In genomic region chr20:44500221-44500620, GRCh38 we compare ENCODE assay signal across 22 cellular contexts. TPM values are rescaled to one million over a fixed set of nuclear protein-coding genes. Genes with fewer than 3 reads are reported as not detected.
DNase-seq lines count a peak whose midpoint lies in the region; ATAC-seq and TF ChIP-seq lines count a peak whose summit lies in the region.
"Had no signal": no experiment of that assay in that cellular context is flagged by ENCODE, and none has a peak within 500 bp of the region (broad histone marks: within the 10 kb centered on the region; RNA-seq: fewer than 3 reads in every experiment).

No MANE protein-coding gene starts in this region.

- H3K4me3 ChIP-seq in heart right ventricle, result no peak overlapping the region
- no peak overlapping the region for H3K4me3 ChIP-seq in thyroid gland (replicated peaks in 1 of 3)
- H3K4me3 ChIP-seq in foreskin fibroblast (ENCODE audit: low read depth in 1 of 2, low read length in 2 of 2), result no peak overlapping the region
- H3K4me3 ChIP-seq: BLaER1, HAP-1 had no signal

- H3K27ac Mint-ChIP-seq in activated T-helper 17 cell treated with anti-CD3 and anti-CD28 coated beads, Interleukin-2, amount 50 U/mL, for 72 hours, result peak overlapping the region; percentile 47
- H3K27ac Mint-ChIP-seq in naive thymus-derived CD8-positive, alpha-beta T cell, result peak overlapping the region in 6 of 10 donors; percentile 7 to 60 (median 39)

- DNase-seq in heart right ventricle, result no peak
- no peak for DNase-seq in Right ventricle myocardium inferior (ENCODE audit: missing footprints)
- no peak for DNase-seq in naive thymus-derived CD8-positive, alpha-beta T cell
- peak; percentile 81 to 82 for DNase-seq in thyroid gland
- DNase-seq in foreskin fibroblast, result no peak
- DNase-seq in NOMO-1 (lab: John Stamatoyannopoulos, UW; ENCODE audit: unreplicated experiment in 2 of 2), result no peak
- DNase-seq: ACHN; CD4-positive, alpha-beta T cell; COR-L47; DMS79; NCI-H1092 treated with DMSO at 0.1 percent for 48 hours; NCI-H146; NCI-H2029 treated with DMSO at 0.1 percent for 48 hours; NCI-H345; NCI-H524; NCI-H774; NK-92 treated with Interleukin-12 subunit alpha and Interleukin-12 subunit beta, amount 100 ng/mL, for 24 hours had no signal

- TF ChIP-seq CTCF in heart right ventricle (IDR thresholded peaks at IDR 0.05) (no peak), thyroid gland (IDR thresholded peaks at IDR 0.05) (no peak), foreskin fibroblast (IDR thresholded peaks at IDR 0.05; ENCODE audit: low read depth, low read length) (no peak)

- H3K36me3 ChIP-seq in heart right ventricle (peaks cover 0 to 100% (median 86%) of the 10 kb centered on the region in 9 donors), thyroid gland (peaks cover 51 to 60% of the 10 kb centered on the region in 2 donors)

- H3K27ac ChIP-seq in heart right ventricle (peak overlapping the region in 2 of 10 donors; percentile 9 to 17), thyroid gland (peak overlapping the region in 2 of 3 donors; percentile 58 to 66)
- H3K27ac ChIP-seq: BLaER1, KMS-11 had no signal

- H3K4me1 ChIP-seq in heart right ventricle (peaks cover 2 to 30% (median 16%) of the 10 kb centered on the region in 9 donors), thyroid gland (peaks cover 6 to 32% of the 10 kb centered on the region in 2 donors)
- H3K4me1 ChIP-seq: HAP-1 had no signal

- H3K27me3 ChIP-seq in heart right ventricle (no peaks in the 10 kb centered on the region), thyroid gland (no peaks in the 10 kb centered on the region)
- H3K27me3 ChIP-seq: BLaER1 had no signal

- ATAC-seq in heart right ventricle, result peak in 5 of 8 donors; percentile 37 to 52 (median 44)
- ATAC-seq in Right ventricle myocardium inferior, result no peak
- no peak for ATAC-seq in activated T-helper 17 cell treated with anti-CD3 and anti-CD28 coated beads, Interleukin-2, amount 50 U/mL, for 72 hours (replicated peaks)
- ATAC-seq in naive thymus-derived CD8-positive, alpha-beta T cell, result no peak
- no peak for ATAC-seq in HG03097 (IDR thresholded peaks at IDR 0.05; ENCODE audit: low FRiP score, unreplicated experiment)

- intact Hi-C loops in heart right ventricle (cut with DNase I), result no loop called here
- intact Hi-C loops in Right ventricle myocardium inferior (cut with DNase I), result no loop called here
- intact Hi-C loops in thyroid gland (cut with DNase I), result no loop called here

- 72 to 77% methylated on average over 3 of the region's 3 CpGs for WGBS in heart right ventricle, 2 donors
- 36 to 40% methylated on average over 3 of the region's 3 CpGs for WGBS in thyroid gland, 2 donors

- TF ChIP-seq POLR2A in thyroid gland (IDR thresholded peaks at IDR 0.05), result no peak

- H3K9me3 Mint-ChIP-seq in activated T-helper 17 cell treated with anti-CD3 and anti-CD28 coated beads, Interleukin-2, amount 50 U/mL, for 72 hours, result no peaks in the 10 kb centered on the region
- H3K9me3 Mint-ChIP-seq in naive thymus-derived CD8-positive, alpha-beta T cell, result no peaks in the 10 kb centered on the region
- H3K9me3 Mint-ChIP-seq: CD4-positive, alpha-beta T cell had no signal

- peaks cover 35% of the 10 kb centered on the region for H3K4me1 Mint-ChIP-seq in activated T-helper 17 cell treated with anti-CD3 and anti-CD28 coated beads, Interleukin-2, amount 50 U/mL, for 72 hours
- H3K4me1 Mint-ChIP-seq in naive thymus-derived CD8-positive, alpha-beta T cell, result peaks cover 0 to 34% (median 9%) of the 10 kb centered on the region in 4 donors

- H3K9me3 ChIP-seq in heart right ventricle (no peaks in the 10 kb centered on the region), thyroid gland (no peaks in the 10 kb centered on the region)
- H3K9me3 ChIP-seq: BLaER1, HAP-1 had no signal

- no peaks in the 10 kb centered on the region for H3K27me3 Mint-ChIP-seq in activated T-helper 17 cell treated with anti-CD3 and anti-CD28 coated beads, Interleukin-2, amount 50 U/mL, for 72 hours
- H3K27me3 Mint-ChIP-seq in naive thymus-derived CD8-positive, alpha-beta T cell, result no peaks in the 10 kb centered on the region
- H3K27me3 Mint-ChIP-seq: CD4-positive, alpha-beta T cell had no signal

- no peak overlapping the region for H3K4me3 Mint-ChIP-seq in activated T-helper 17 cell treated with anti-CD3 and anti-CD28 coated beads, Interleukin-2, amount 50 U/mL, for 72 hours
- no peak overlapping the region for H3K4me3 Mint-ChIP-seq in naive thymus-derived CD8-positive, alpha-beta T cell
- H3K4me3 Mint-ChIP-seq: CD4-positive, alpha-beta T cell had no signal

- H3K36me3 Mint-ChIP-seq in activated T-helper 17 cell treated with anti-CD3 and anti-CD28 coated beads, Interleukin-2, amount 50 U/mL, for 72 hours (ENCODE audit: low read depth), result peaks cover 100% of the 10 kb centered on the region
- peaks cover 12 to 98% (median 18%) of the 10 kb centered on the region in 3 donors for H3K36me3 Mint-ChIP-seq in naive thymus-derived CD8-positive, alpha-beta T cell

- POLR2A ChIA-PET in naive thymus-derived CD8-positive, alpha-beta T cell (lab: Charles Lee), result no interaction called here

RNA-seq across cellular contexts. Expression of gene SERINC3, which starts 21.6 kb away (rescaled TPM):
- 100 to 1,000 TPM in 3 of 10 donors, 10 to 100 TPM in 7; 75.9 to 116 (median 98.7) TPM for total RNA-seq in heart right ventricle
- polyA plus RNA-seq in heart right ventricle, result 10 to 100 TPM; 38.9 to 45.9 TPM
- total RNA-seq in Right ventricle myocardium inferior, result 82.4 TPM
- total RNA-seq in activated T-helper 17 cell treated with anti-CD3 and anti-CD28 coated beads, Interleukin-2, amount 50 U/mL, for 72 hours, result 10 to 100 TPM; 68.7 to 86.8 TPM
- total RNA-seq in naive thymus-derived CD8-positive, alpha-beta T cell, result 10 to 100 TPM; 82.0 to 94.6 TPM
- 100 to 1,000 TPM; 163 to 207 (median 173) TPM for polyA plus RNA-seq in naive thymus-derived CD8-positive, alpha-beta T cell
- total RNA-seq in thyroid gland, result 100 to 1,000 TPM; 113 to 140 (median 137) TPM

RNA-seq across cellular contexts. Expression of gene TTPAL, which starts 24.5 kb away (rescaled TPM):
- 1 to 10 TPM; 2.6 to 7.3 (median 4.7) TPM for total RNA-seq in heart right ventricle
- polyA plus RNA-seq in heart right ventricle, result 1 to 10 TPM; 2.3 TPM
- total RNA-seq in Right ventricle myocardium inferior, result 2.9 TPM
- 10 to 100 TPM; 15.5 to 23.0 TPM for total RNA-seq in activated T-helper 17 cell treated with anti-CD3 and anti-CD28 coated beads, Interleukin-2, amount 50 U/mL, for 72 hours
- 10 to 100 TPM; 17.4 to 19.3 TPM for total RNA-seq in naive thymus-derived CD8-positive, alpha-beta T cell
- polyA plus RNA-seq in naive thymus-derived CD8-positive, alpha-beta T cell, result 10 to 100 TPM; 10.5 to 15.3 (median 15.3) TPM
- 10 to 100 TPM; 14.2 to 27.7 (median 22.3) TPM for total RNA-seq in thyroid gland

Comparison
In these comparisons a context has a peak if more than half of its experiments do, and no peak if none do; other contexts are left out.
1. ATAC-seq: peak in heart right ventricle (5 of 8); none in Right ventricle myocardium inferior (single experiment), activated T-helper 17 cell treated with anti-CD3 and anti-CD28 coated beads, Interleukin-2, amount 50 U/mL, for 72 hours (single experiment), naive thymus-derived CD8-positive, alpha-beta T cell (0 of 2) and HG03097 (single experiment).
2. DNase-seq: peak in thyroid gland (2 of 2); none in heart right ventricle (0 of 2), Right ventricle myocardium inferior (single experiment), naive thymus-derived CD8-positive, alpha-beta T cell (0 of 10), foreskin fibroblast (0 of 2) and NOMO-1 (0 of 2).